In genomic region chr6:36027501-36028087, GRCh38 we compare ENCODE assay signal across 8 cellular contexts. TPM values are rescaled to one million over a fixed set of nuclear protein-coding genes. Genes with fewer than 3 reads are reported as not detected.
DNase-seq lines count a peak whose midpoint lies in the region; ATAC-seq and TF ChIP-seq lines count a peak whose summit lies in the region.

MAPK14 (plus strand) TSS chr6:36027808; CDS start chr6:36028158, 350 bp downstream.

- TF ChIP-seq POLR2A in ovary (IDR thresholded peaks at IDR 0.05) (peak; percentile 78), thyroid gland (IDR thresholded peaks at IDR 0.05) (peak; percentile 55 to 90)

- no peaks in the 10 kb centered on the region for H3K9me3 ChIP-seq in ovary
- H3K9me3 ChIP-seq in thyroid gland: no peaks in the 10 kb centered on the region

- ATAC-seq in HG02763 (IDR thresholded peaks at IDR 0.05; ENCODE audit: unreplicated experiment): peak; percentile 88

- H3K36me3 ChIP-seq in ovary (no peaks in the 10 kb centered on the region), thyroid gland (no peaks in the 10 kb centered on the region)

- WGBS in ovary, 3 donors: 0 to 1% (median 1%) methylated on average over 44 to 62 of the region's 62 CpGs
- 1% methylated on average over 22 to 23 of the region's 62 CpGs for WGBS in thyroid gland, 2 donors

- H3K4me3 ChIP-seq in ovary: peak within 1 kb of the TSS; percentile 98
- peak within 1 kb of the TSS; percentile 71 to 99 (median 95) for H3K4me3 ChIP-seq in thyroid gland (replicated peaks in 1 of 3)

- DNase-seq in NCI-H1417 (lab: John Stamatoyannopoulos, UW) (peak; percentile 99 to 100 (median 100)), SW 1271 (lab: John Stamatoyannopoulos, UW) (peak; percentile 99 to 100), head of caudate nucleus (peak; percentile 95 to 100 (median 99)), ovary (peak; percentile 99 to 100 (median 99)), thyroid gland (peak; percentile 99 to 100)
- DNase-seq in activated naive CD8-positive, alpha-beta T cell treated with anti-CD3 and anti-CD28 coated beads, Interleukin-2, amount 50 U/mL, for 16 hours (ENCODE audit: low read depth, low spot score): peak; percentile 98

- H3K27ac ChIP-seq in ovary: peak within 1 kb of the TSS; percentile 68
- peak within 1 kb of the TSS; percentile 80 to 96 (median 96) for H3K27ac ChIP-seq in thyroid gland

- intact Hi-C loops in head of caudate nucleus (cut with DNase I): loop anchor here (1.0 to 10.0 kb wide), 3 partner anchors 68 to 327 kb away; partner anchors contain the start of gene BRPF3
- intact Hi-C loops in ovary (cut with DNase I): loop anchor here (2.0 to 5.0 kb wide), 4 partner anchors 65 to 170 kb away; partner anchors contain the start of gene BRPF3 (in 1 of the 4)
- intact Hi-C loops in thyroid gland (cut with DNase I): loop anchor here (2.0 to 10.0 kb wide), 3 partner anchors 67 to 337 kb away; partner anchors contain the start of gene BRPF3

- H3K4me1 ChIP-seq in ovary (ENCODE audit: insufficient read depth) (peaks cover 7% of the 10 kb centered on the region), thyroid gland (peaks cover 28 to 34% of the 10 kb centered on the region in 2 donors)

- peak; percentile 91 for TF ChIP-seq CTCF in GM12874 (IDR thresholded peaks at IDR 0.05; ENCODE audit: insufficient read depth, low read depth, low read length)
- peak; percentile 71 to 95 (median 88) for TF ChIP-seq CTCF in ovary (IDR thresholded peaks at IDR 0.05)
- peak; percentile 59 to 99 (median 92) for TF ChIP-seq CTCF in thyroid gland (IDR thresholded peaks at IDR 0.05)

- TF ChIP-seq EP300 in ovary (IDR thresholded peaks at IDR 0.05): no peak

- no peaks in the 10 kb centered on the region for H3K27me3 ChIP-seq in ovary
- H3K27me3 ChIP-seq in thyroid gland: no peaks in the 10 kb centered on the region

RNA-seq across cellular contexts. Expression of gene MAPK14, which starts in this region (rescaled TPM):
- total RNA-seq in ovary (10 to 100 TPM; 28.1 to 58.8 (median 37.1) TPM), thyroid gland (100 to 1,000 TPM in 3 of 4 donors, 10 to 100 TPM in 1; 85.2 to 201 (median 124) TPM)
- polyA plus RNA-seq in ovary: 10 to 100 TPM; 18.6 to 54.4 TPM

Comparison
In these comparisons a context has a peak if more than half of its experiments do, and no peak if none do; other contexts are left out.
1. Peak in every context shown above with its lines: DNase-seq, ATAC-seq, H3K4me3 ChIP-seq and H3K27ac ChIP-seq.